Comparison of ENCODE assay signal across 11 cellular contexts in the genomic region with DNA sequence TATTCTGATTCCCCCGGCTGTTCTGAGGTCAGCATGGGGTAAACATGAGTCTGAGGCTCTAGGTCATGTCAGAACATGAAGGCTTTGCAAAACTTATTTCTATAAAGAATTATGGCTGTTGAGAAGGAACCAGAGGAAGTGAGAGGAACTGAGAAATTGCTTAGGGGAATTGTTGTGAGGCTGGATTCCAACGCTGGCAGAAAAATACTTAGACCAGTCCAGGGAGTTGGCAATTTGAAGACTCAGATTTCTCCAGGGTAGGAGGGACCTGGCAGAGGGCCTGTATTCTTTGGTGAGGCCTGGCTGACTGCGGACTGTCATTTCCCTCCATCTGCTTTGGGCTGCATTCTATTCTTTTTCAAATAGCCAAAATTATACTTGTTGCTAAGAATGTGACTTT.
DNase-seq lines count a peak whose midpoint lies in the region; ATAC-seq, FAIRE-seq and TF ChIP-seq lines count a peak whose summit lies in the region.
"Had no signal": no experiment of that assay in that cellular context is flagged by ENCODE, and none has a peak within 500 bp of the region (broad histone marks: within the 10 kb centered on the region; RNA-seq: fewer than 3 reads in every experiment).

No MANE protein-coding gene starts in this region.

- no peak overlapping the region for H3K27ac ChIP-seq in astrocyte (ENCODE audit: low read depth, low read length)
- peak overlapping the region; percentile 13 for H3K27ac ChIP-seq in psoas muscle
- no peak overlapping the region for H3K27ac ChIP-seq in MM.1S (ENCODE audit: low read length)

- no peaks in the 10 kb centered on the region for H3K9me3 ChIP-seq in astrocyte (ENCODE audit: insufficient read depth, low read depth, low read length)
- no peaks in the 10 kb centered on the region for H3K9me3 ChIP-seq in psoas muscle
- H3K9me3 ChIP-seq in MM.1S (replicated peaks; ENCODE audit: insufficient read depth, low read length) = no peaks in the 10 kb centered on the region

- H3K9me2 ChIP-seq in MM.1S (replicated peaks; ENCODE audit: insufficient read depth, low read length) = no peaks in the 10 kb centered on the region

- H3K4me3 Mint-ChIP-seq in astrocyte (ENCODE audit: unreplicated experiment) = no peak overlapping the region
- H3K4me3 Mint-ChIP-seq: neural crest cell had no signal

- no peak overlapping the region for H3K27ac Mint-ChIP-seq in astrocyte (ENCODE audit: unreplicated experiment)

- peak; percentile 85 to 95 (median 88) for ATAC-seq in psoas muscle
- no peak for ATAC-seq in GM18861 (IDR thresholded peaks at IDR 0.05; ENCODE audit: unreplicated experiment)

- intact Hi-C loops in head of caudate nucleus (cut with DNase I) (no loop called here), psoas muscle (cut with DNase I) (no loop called here)

- in situ Hi-C loops in G401 (cut with HindIII; ENCODE audit: low sequenced_read_pairs) = no loop called here

- H3K9ac ChIP-seq in astrocyte (ENCODE audit: low read length) = no peak overlapping the region
- no peak overlapping the region for H3K9ac ChIP-seq in MM.1S (ENCODE audit: low read length)

- H3K27me3 Mint-ChIP-seq in astrocyte (ENCODE audit: low read depth, unreplicated experiment) = no peaks in the 10 kb centered on the region

- TF ChIP-seq CTCF in astrocyte (IDR thresholded peaks at IDR 0.05; ENCODE audit: insufficient read depth, low read depth, low read length) = no peak
- TF ChIP-seq CTCF in psoas muscle (IDR thresholded peaks at IDR 0.05) = no peak
- no peak for TF ChIP-seq CTCF in MM.1S (IDR thresholded peaks at IDR 0.05; ENCODE audit: low read length)

- H3K4me2 ChIP-seq in astrocyte (ENCODE audit: low read length) (no peak overlapping the region), MM.1S (ENCODE audit: low read depth, low read length) (no peak overlapping the region)

- peaks cover 8% of the 10 kb centered on the region for H3K4me1 Mint-ChIP-seq in astrocyte (ENCODE audit: low read depth, unreplicated experiment)
- H3K4me1 Mint-ChIP-seq: neural crest cell had no signal

- no peaks in the 10 kb centered on the region for H3F3A ChIP-seq in MM.1S (ENCODE audit: insufficient read depth, low read length)

- WGBS in psoas muscle, 3 donors = 4 to 6% (median 5%) methylated on average over 3 of the region's 3 CpGs

- no peaks in the 10 kb centered on the region for H4K20me1 ChIP-seq in astrocyte (ENCODE audit: insufficient read depth, low read length)
- H4K20me1 ChIP-seq in MM.1S (ENCODE audit: insufficient read depth, low read length) = no peaks in the 10 kb centered on the region

- H3K36me3 ChIP-seq in astrocyte (ENCODE audit: insufficient read depth, low read length) (no peaks in the 10 kb centered on the region), psoas muscle (ENCODE audit: insufficient read depth in 1 of 2, low read depth in 1 of 2) (no peaks in the 10 kb centered on the region), MM.1S (replicated peaks; ENCODE audit: insufficient read depth, low read length) (no peaks in the 10 kb centered on the region)

- H3K36me3 Mint-ChIP-seq in astrocyte (ENCODE audit: low read depth, unreplicated experiment) = peaks cover 3% of the 10 kb centered on the region

- H3K79me2 ChIP-seq in astrocyte (ENCODE audit: insufficient read depth, low read length) (no peaks in the 10 kb centered on the region), MM.1S (ENCODE audit: low read length) (no peaks in the 10 kb centered on the region)

- H3K27me3 ChIP-seq in astrocyte (ENCODE audit: insufficient read depth, low read length) = no peaks in the 10 kb centered on the region
- H3K27me3 ChIP-seq in psoas muscle (ENCODE audit: insufficient read depth in 3 of 3, low read length in 2 of 3) = no peaks in the 10 kb centered on the region
- no peaks in the 10 kb centered on the region for H3K27me3 ChIP-seq in MM.1S (replicated peaks; ENCODE audit: insufficient read depth, low read length)

- H3K4me3 ChIP-seq in astrocyte (ENCODE audit: insufficient read depth, low read depth, low read length) = no peak overlapping the region
- H3K4me3 ChIP-seq in psoas muscle = no peak overlapping the region
- H3K4me3 ChIP-seq in MM.1S (ENCODE audit: low read length) = no peak overlapping the region

- DNase-seq in G401 (ENCODE audit: low spot score) (peak; percentile 47), astrocyte (ENCODE audit: low read depth) (peak; percentile 49), head of caudate nucleus (peak in 23 of 42 donors; percentile 4 to 74 (median 36)), psoas muscle (peak; percentile 68 to 83), MM.1S (no peak), NCI-H1417 treated with DMSO at 0.1 percent for 48 hours (lab: John Stamatoyannopoulos, UW) (no peak)
- no peak for DNase-seq in stimulated activated CD4-positive, alpha-beta T cell treated with anti-CD3 and anti-CD28 coated beads, Interleukin-1b, Interleukin-23, amount 100 ng/mL, for 48 hours
- DNase-seq: activated CD4-positive, alpha-beta T cell treated with anti-CD3 and anti-CD28 coated beads for 4 hours; NCI-H510A treated with DMSO at 0.1 percent for 48 hours had no signal

- no peaks in the 10 kb centered on the region for H3K4me1 ChIP-seq in astrocyte (ENCODE audit: insufficient read depth, low read length)
- peaks cover 10% of the 10 kb centered on the region for H3K4me1 ChIP-seq in psoas muscle
- no peaks in the 10 kb centered on the region for H3K4me1 ChIP-seq in MM.1S (ENCODE audit: low read length)

- H2AFZ ChIP-seq in astrocyte (ENCODE audit: low read depth, low read length) = no peak overlapping the region
- H2AFZ ChIP-seq in MM.1S (ENCODE audit: low read length) = no peak overlapping the region

- no peak for FAIRE-seq in astrocyte (lab: Jason Lieb, UNC)

- H3K9me3 Mint-ChIP-seq in astrocyte (ENCODE audit: unreplicated experiment) = no peaks in the 10 kb centered on the region

Comparison
In these comparisons a context has a peak if more than half of its experiments do, and no peak if none do; other contexts are left out.
1. DNase-seq: peak in G401 (single experiment), astrocyte (single experiment), head of caudate nucleus (23 of 42) and psoas muscle (2 of 2); none in MM.1S (single experiment), stimulated activated CD4-positive, alpha-beta T cell treated with anti-CD3 and anti-CD28 coated beads, Interleukin-1b, Interleukin-23, amount 100 ng/mL, for 48 hours (single experiment) and NCI-H1417 treated with DMSO at 0.1 percent for 48 hours (single experiment).